ENCODE assay signal across 11 cellular contexts in genomic region chr4:165330071-165330470, GRCh38. TPM values are rescaled to one million over a fixed set of nuclear protein-coding genes. Genes with fewer than 3 reads are reported as not detected.
DNase-seq lines count a peak whose midpoint lies in the region; ATAC-seq and TF ChIP-seq lines count a peak whose summit lies in the region.
"Had no signal": no experiment of that assay in that cellular context is flagged by ENCODE, and none has a peak within 500 bp of the region (broad histone marks: within the 10 kb centered on the region; RNA-seq: fewer than 3 reads in every experiment).

No MANE protein-coding gene starts in this region.

- H2AK5ac ChIP-seq in H9 (ENCODE audit: insufficient read length, low read length), result no peak overlapping the region

- no peak overlapping the region for H3K14ac ChIP-seq in H9 (ENCODE audit: insufficient read depth, low read length)

- TF ChIP-seq CTCF in H9 (conservative IDR thresholded peaks at IDR 0.05) (no peak), Panc1 (IDR thresholded peaks at IDR 0.05) (no peak), fibroblast of mammary gland (conservative IDR thresholded peaks at IDR 0.05; ENCODE audit: control insufficient read depth, insufficient read depth, low read depth, low read length) (no peak)

- H2BK15ac ChIP-seq in H9 (ENCODE audit: low read depth, low read length), result no peak overlapping the region

- in situ Hi-C loops in Panc1 (cut with HindIII; ENCODE audit: low pct_unique_long_range_greater_than_20kb, low sequenced_read_pairs), result no loop called here

- H2BK20ac ChIP-seq in H9 (ENCODE audit: low read depth, low read length, poor library complexity, severe bottlenecking), result no peak overlapping the region

- no peak overlapping the region for H4K91ac ChIP-seq in H9 (ENCODE audit: insufficient read length, low read depth, low read length)

- H3K4me2 ChIP-seq in H9 (ENCODE audit: insufficient read depth, insufficient read length, low read length), result peak overlapping the region; percentile 94

- H2BK120ac ChIP-seq in H9 (ENCODE audit: low read depth, low read length, poor library complexity, severe bottlenecking), result no peak overlapping the region

- no peaks in the 10 kb centered on the region; the same call in 1 of the 2 replicates for H3K4me1 ChIP-seq in H9 (ENCODE audit: insufficient read depth, low read length)
- peaks cover 2% of the 10 kb centered on the region; the same call in 1 of the 2 replicates for H3K4me1 ChIP-seq in Panc1 (ENCODE audit: control insufficient read depth, insufficient read depth, low read length)

- H3K27ac ChIP-seq in H9 (ENCODE audit: insufficient read length, low read depth, low read length) (no peak overlapping the region), Panc1 (ENCODE audit: low read length) (no peak overlapping the region)
- H3K27ac ChIP-seq: spleen had no signal

- H3K36me3 Mint-ChIP-seq in H9 (ENCODE audit: insufficient read depth in 1 of 3, low read depth in 3 of 3), result peaks cover 31 to 37% (median 31%) of the 10 kb centered on the region in 3 experiments

- no CpG with 5 or more reads among the region's 2 CpGs for WGBS in H9 (ENCODE audit: extremely low coverage, insufficient read length, low lambda C conversion rate)

- no peak overlapping the region for H3K56ac ChIP-seq in H9 (ENCODE audit: insufficient read length, low read depth, low read length)

- H2BK12ac ChIP-seq in H9 (ENCODE audit: insufficient read length, low read depth, low read length), result no peak overlapping the region

- H3K4me3 ChIP-seq in Panc1 (ENCODE audit: low read depth in 2 of 2, low read length in 2 of 2), result no peak overlapping the region
- H3K4me3 ChIP-seq in fibroblast of mammary gland (ENCODE audit: control insufficient read depth, low read depth, low read length), result peak overlapping the region; percentile 100
- H3K4me3 ChIP-seq: spleen had no signal

- H2AFZ ChIP-seq in H9 (ENCODE audit: low read length), result no peak overlapping the region

- no peak overlapping the region for H3K23ac ChIP-seq in H9 (ENCODE audit: insufficient read length, low read depth, low read length)

- peaks cover 16% of the 10 kb centered on the region for H3K36me3 ChIP-seq in Panc1 (ENCODE audit: control insufficient read depth, insufficient read depth, low read length)

- H3T11ph ChIP-seq in H9 (ENCODE audit: low read length), result no peak overlapping the region

- BruUV-seq in Panc1 (replicated peaks; lab: Mats Ljungman, UMichigan), result TSS peak; percentile 1

- DNase-seq in H9 (no peak), Panc1 (ENCODE audit: low read depth, low spot score) (no peak), fibroblast of mammary gland (ENCODE audit: low read depth) (no peak), pons (ENCODE audit: low spot score) (peak; percentile 37), DMS 273 (lab: John Stamatoyannopoulos, UW; ENCODE audit: unreplicated experiment) (no peak)
- DNase-seq: foreskin melanocyte; NCI-H187; spleen; stimulated activated naive CD4-positive, alpha-beta T cell had no signal

- no peaks in the 10 kb centered on the region for H3K27me3 Mint-ChIP-seq in H9 (ENCODE audit: low read depth)

- no peak overlapping the region for H4K8ac ChIP-seq in H9 (replicated peaks; ENCODE audit: insufficient read length, low read depth, low read length)

- ATAC-seq in Panc1 (no peak), HG02763 (IDR thresholded peaks at IDR 0.05; ENCODE audit: unreplicated experiment) (no peak), HG02852 (IDR thresholded peaks at IDR 0.05; ENCODE audit: unreplicated experiment) (no peak)

- POLR2A ChIA-PET in Panc1 (lab: Charles Lee), result no interaction called here

- no peaks in the 10 kb centered on the region for H3K27me3 ChIP-seq in H9 (ENCODE audit: insufficient read depth, low read length)
- H3K27me3 ChIP-seq in Panc1 (ENCODE audit: control insufficient read depth, insufficient read depth, low read length), result no peaks in the 10 kb centered on the region
- H3K27me3 ChIP-seq: spleen had no signal

- peaks cover 64% of the 10 kb centered on the region for H3K79me2 ChIP-seq in H9 (ENCODE audit: insufficient read depth, low read length)

- no peaks in the 10 kb centered on the region for H3K79me1 ChIP-seq in H9 (ENCODE audit: insufficient read depth, low read depth, low read length, poor library complexity, severe bottlenecking)

- peak overlapping the region in 1 of 2 experiments; percentile 49; a peak in 2 of 5 replicates for H3K4me3 Mint-ChIP-seq in H9

- H4K20me1 ChIP-seq in H9 (ENCODE audit: control insufficient read depth, insufficient read depth, insufficient read length), result no peaks in the 10 kb centered on the region

- CTCF ChIA-PET in Panc1 (lab: Charles Lee), result no interaction called here

- H3K27ac Mint-ChIP-seq in H9, result peak overlapping the region in 1 of 3 experiments; percentile 59; a peak in 1 of 7 replicates

- no peak overlapping the region for H2BK5ac ChIP-seq in H9 (ENCODE audit: insufficient read length, low read length)

- peaks cover 49 to 53% of the 10 kb centered on the region in 2 experiments for H3K4me1 Mint-ChIP-seq in H9

- intact Hi-C loops in Panc1 (cut with micrococcal nuclease; ENCODE audit: unreplicated experiment), result no loop called here

- no peaks in the 10 kb centered on the region for H3K9me3 ChIP-seq in H9 (ENCODE audit: control insufficient read depth, low read depth, low read length)
- no peaks in the 10 kb centered on the region for H3K9me3 ChIP-seq in Panc1 (ENCODE audit: control insufficient read depth, insufficient read depth, low read depth, low read length)
- H3K9me3 ChIP-seq: spleen had no signal

- H3K23me2 ChIP-seq in H9 (ENCODE audit: insufficient read length, low read depth, low read length, poor library complexity, severe bottlenecking), result peaks cover 11% of the 10 kb centered on the region

- no peak overlapping the region for H4K5ac ChIP-seq in H9 (ENCODE audit: insufficient read length, low read depth, low read length)

- H3K4ac ChIP-seq in H9 (ENCODE audit: low read depth, low read length), result no peak overlapping the region

- peak overlapping the region; percentile 73 for H3K9ac ChIP-seq in H9 (ENCODE audit: extremely low read depth, insufficient read length, low read length)

- H3K9me3 Mint-ChIP-seq in H9, result no peaks in the 10 kb centered on the region

- no peak overlapping the region for H3K18ac ChIP-seq in H9 (ENCODE audit: insufficient read length, low read depth, low read length)

RNA-seq across cellular contexts. Expression of gene MSMO1, which starts 2.6 kb away (rescaled TPM):
- total RNA-seq in H9 (2021) (68.3 and 79.3 TPM in 2 replicates), Panc1 (2021; ENCODE audit: unreplicated experiment) (53.9 TPM)
- polyA plus RNA-seq in Panc1 (2012; ENCODE audit: insufficient read length), result 23.8 TPM

RNA-seq across cellular contexts. Expression of gene CPE, which starts 48.7 kb away (rescaled TPM):
- total RNA-seq in H9 (2021) (10.0 and 11.6 TPM in 2 replicates), Panc1 (2021; ENCODE audit: unreplicated experiment) (0.92 TPM)
- polyA plus RNA-seq in Panc1 (2012; ENCODE audit: insufficient read length), result 0.85 TPM
